Comparison of ENCODE assay signal across 28 cellular contexts in the genomic region with DNA sequence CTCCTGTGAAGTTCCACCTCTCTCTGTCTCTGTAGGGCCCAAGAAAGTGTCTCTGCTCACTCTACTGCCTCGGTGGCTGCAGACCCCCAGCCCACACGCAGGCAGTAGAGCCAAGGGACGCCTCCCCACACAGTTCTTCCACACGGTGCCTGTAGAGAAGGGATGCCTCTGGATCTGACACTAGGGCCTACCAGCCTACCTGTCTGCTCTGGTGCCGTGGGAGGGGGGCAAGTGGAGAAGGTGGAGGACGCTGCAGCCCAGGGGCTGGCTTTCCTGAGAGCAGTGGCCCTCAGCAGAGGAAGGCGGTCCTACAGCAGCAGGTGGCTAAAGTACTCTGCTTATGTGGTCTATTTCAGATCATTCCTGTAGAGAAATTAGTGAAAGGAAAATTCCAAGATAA.
"Had no signal": no experiment of that assay in that cellular context is flagged by ENCODE, and none has a peak within 500 bp of the region (broad histone marks: within the 10 kb centered on the region; RNA-seq: fewer than 3 reads in every experiment).

No MANE protein-coding gene starts in this region.

- H3K4me1 Mint-ChIP-seq: endodermal cell; immature natural killer cell; naive B cell; naive thymus-derived CD8-positive, alpha-beta T cell had no signal

- H3K36me3 ChIP-seq: colonic mucosa had no signal

- ATAC-seq: effector memory CD8-positive, alpha-beta T cell; foreskin keratinocyte; gastroesophageal sphincter; heart left ventricle; left colon; left lobe of liver; left ventricle myocardium superior; mucosa of descending colon; naive thymus-derived CD8-positive, alpha-beta T cell had no signal

- H3K4me3 ChIP-seq: colonic mucosa, esophagus muscularis mucosa, gastroesophageal sphincter, heart left ventricle, hepatocyte, lung, mucosa of descending colon had no signal

- H3K27ac Mint-ChIP-seq: dendritic cell treated with granulocyte-macrophage colony-stimulating factor and Interleukin-4, amounts not matched to agents 40 ng/mL and 50 ng/mL, for 4 days; effector memory CD8-positive, alpha-beta T cell; endodermal cell; immature natural killer cell; memory B cell; mesothelial cell of epicardium; naive B cell had no signal

- H3K27me3 Mint-ChIP-seq: dendritic cell treated with granulocyte-macrophage colony-stimulating factor and Interleukin-4, amounts not matched to agents 40 ng/mL and 50 ng/mL, for 4 days; effector memory CD8-positive, alpha-beta T cell; naive B cell; naive thymus-derived CD8-positive, alpha-beta T cell had no signal

- H3K27me3 ChIP-seq: colonic mucosa, esophagus muscularis mucosa, foreskin keratinocyte, gastroesophageal sphincter, heart left ventricle, hepatocyte had no signal

- H3K4me1 ChIP-seq: foreskin keratinocyte had no signal

- H3K27ac ChIP-seq: colonic mucosa, esophagus muscularis mucosa, foreskin keratinocyte, gastroesophageal sphincter, heart left ventricle, hepatocyte had no signal

- H2AFZ ChIP-seq: hepatocyte had no signal

- DNase-seq: colonic mucosa; cortex of kidney; effector CD8-positive, alpha-beta T cell; effector memory CD8-positive, alpha-beta T cell; foreskin keratinocyte; heart left ventricle; hypothalamus; immature natural killer cell; kidney; kidney glomerular epithelial cell; left ventricle myocardium superior; mammary epithelial cell; mucosa of descending colon; naive B cell; naive thymus-derived CD8-positive, alpha-beta T cell had no signal

- H3K36me3 Mint-ChIP-seq: naive B cell had no signal

- H3K4me3 Mint-ChIP-seq: dendritic cell treated with granulocyte-macrophage colony-stimulating factor and Interleukin-4, amounts not matched to agents 40 ng/mL and 50 ng/mL, for 4 days; effector memory CD8-positive, alpha-beta T cell; endodermal cell; immature natural killer cell; memory B cell; mesothelial cell of epicardium; naive thymus-derived CD8-positive, alpha-beta T cell had no signal

- H3K4me2 ChIP-seq: hepatocyte had no signal

- H3K9me3 Mint-ChIP-seq: dendritic cell treated with granulocyte-macrophage colony-stimulating factor and Interleukin-4, amounts not matched to agents 40 ng/mL and 50 ng/mL, for 4 days; effector memory CD8-positive, alpha-beta T cell; endodermal cell; immature natural killer cell; memory B cell; mesothelial cell of epicardium; naive B cell; naive thymus-derived CD8-positive, alpha-beta T cell had no signal

- FAIRE-seq: endometrium, endothelial cell of umbilical vein, frontal cortex, kidney had no signal

- H3K79me2 ChIP-seq: hepatocyte had no signal

- H3K9me3 ChIP-seq: colonic mucosa, esophagus muscularis mucosa, gastroesophageal sphincter, heart left ventricle, mucosa of descending colon had no signal
